21 cellular contexts compared by ENCODE assay signal in genomic region chr1:204262506-204263239, GRCh38. TPM values are rescaled to one million over a fixed set of nuclear protein-coding genes. Genes with fewer than 3 reads are reported as not detected.
A peak's percentile ranks its signal among the peaks of the same experiment; 100 is the strongest.
DNase-seq lines count a peak whose midpoint lies in the region; ATAC-seq and TF ChIP-seq lines count a peak whose summit lies in the region.
"Had no signal": no experiment of that assay in that cellular context is flagged by ENCODE, and none has a peak within 500 bp of the region (broad histone marks: within the 10 kb centered on the region; RNA-seq: fewer than 3 reads in every experiment).

No MANE protein-coding gene starts in this region.

- H3K9me3 Mint-ChIP-seq in neural progenitor cell: no peaks in the 10 kb centered on the region
- H3K9me3 Mint-ChIP-seq: activated naive CD8-positive, alpha-beta T cell treated with anti-CD3 and anti-CD28 coated beads for 36 hours; activated T-helper 2 cell treated with anti-CD3 and anti-CD28 coated beads, Interferon-gamma antibody, Interleukin-2, Interleukin-4, amounts not matched to agents 10 μg/mL and 5 μg/mL and 100 μg/mL, durations not matched to agents 14 hours and 24 hours and 36 hours; H9 had no signal

- H3K79me2 ChIP-seq in neural progenitor cell (ENCODE audit: low read depth): no peaks in the 10 kb centered on the region

- no peaks in the 10 kb centered on the region for H4K20me1 ChIP-seq in BLaER1 treated with 17β-estradiol and CSF1 and Interleukin-3, amounts not matched to agents 10 nM and 100 nM
- H4K20me1 ChIP-seq in neural progenitor cell (ENCODE audit: low read depth): no peaks in the 10 kb centered on the region

- no peaks in the 10 kb centered on the region for H3F3A ChIP-seq in neural progenitor cell (ENCODE audit: low read depth)

- 77 to 84% methylated on average over 4 to 12 of the region's 12 CpGs for WGBS in transverse colon (ENCODE audit: low coverage in 1 of 2), 2 donors

- H3K36me3 Mint-ChIP-seq in neural progenitor cell: peaks cover 36% of the 10 kb centered on the region
- H3K36me3 Mint-ChIP-seq: activated naive CD8-positive, alpha-beta T cell treated with anti-CD3 and anti-CD28 coated beads for 36 hours had no signal

- ATAC-seq in HG03159 (IDR thresholded peaks at IDR 0.05; ENCODE audit: unreplicated experiment) (no peak), GM18873 (IDR thresholded peaks at IDR 0.05; ENCODE audit: low FRiP score, unreplicated experiment) (no peak)

- peak overlapping the region; percentile 24 to 85 (median 75); a peak in 19 of 22 replicates for H3K4me2 ChIP-seq in BLaER1 treated with 17β-estradiol and CSF1 and Interleukin-3, amounts not matched to agents 10 nM and 100 nM
- H3K4me2 ChIP-seq in neural progenitor cell: no peak overlapping the region

- H3K4me1 Mint-ChIP-seq in neural progenitor cell: peaks cover 47% of the 10 kb centered on the region
- H3K4me1 Mint-ChIP-seq: activated naive CD8-positive, alpha-beta T cell treated with anti-CD3 and anti-CD28 coated beads for 36 hours had no signal

- intact Hi-C loops in transverse colon (cut with DNase I; ENCODE audit: low total_unique reads): no loop called here

- peak; percentile 28 for DNase-seq in NCI-H526 treated with DMSO at 0.1 percent for 48 hours (lab: John Stamatoyannopoulos, UW)
- peak; percentile 24 for DNase-seq in foreskin melanocyte
- DNase-seq in neural progenitor cell (ENCODE audit: low spot score): no peak
- DNase-seq in transverse colon: no peak
- DNase-seq in NCI-H510A treated with DMSO at 0.1 percent for 48 hours (lab: John Stamatoyannopoulos, UW): no peak
- DNase-seq: activated CD4-positive, alpha-beta T cell treated with anti-CD3 and anti-CD28 coated beads, Interleukin-2, amount 50 U/mL, for 4 hours; activated CD8-positive, alpha-beta memory T cell treated with anti-CD3 and anti-CD28 coated beads, Interleukin-2, amount 50 U/mL, for 48 hours; activated naive CD8-positive, alpha-beta T cell treated with anti-CD3 and anti-CD28 coated beads for 36 hours; H9; NCI-H1092 treated with DMSO at 0.1 percent for 48 hours; NCI-H2081; T-helper 2 cell; WERI-Rb-1 had no signal

- in situ Hi-C loops in transverse colon (cut with MboI; ENCODE audit: low pct_ligation_motif_present in 1 of 4, low pct_unique_long_range_greater_than_20kb in 1 of 4, low sequenced_read_pairs in 3 of 4): loop anchor here in 1 of 4 donors (25.0 kb wide), 1 partner anchor 100 kb away; the partner anchor contains the start of gene PLEKHA6

- peak overlapping the region in 3 of 11 experiments; percentile 7 to 23 (median 11); a peak in 4 of 22 replicates for H3K9ac ChIP-seq in BLaER1 treated with 17β-estradiol and CSF1 and Interleukin-3, amounts not matched to agents 10 nM and 100 nM
- no peak overlapping the region for H3K9ac ChIP-seq in neural progenitor cell

- no peak for TF ChIP-seq EP300 in transverse colon (IDR thresholded peaks at IDR 0.05; ENCODE audit: low read depth)

- H2AFZ ChIP-seq in neural progenitor cell (replicated peaks): no peak overlapping the region

- no peaks in the 10 kb centered on the region for H3K9me3 ChIP-seq in BLaER1 treated with 17β-estradiol and CSF1 and Interleukin-3, amounts not matched to agents 10 nM and 100 nM (replicated peaks in 1 of 11)
- H3K9me3 ChIP-seq in neural progenitor cell (ENCODE audit: low read depth) (no peaks in the 10 kb centered on the region), transverse colon (no peaks in the 10 kb centered on the region)
- H3K9me3 ChIP-seq: vagina had no signal

- H3K27me3 ChIP-seq in BLaER1 treated with 17β-estradiol and CSF1 and Interleukin-3, amounts not matched to agents 10 nM and 100 nM: no peaks in the 10 kb centered on the region
- no peaks in the 10 kb centered on the region for H3K27me3 ChIP-seq in neural progenitor cell
- no peaks in the 10 kb centered on the region for H3K27me3 ChIP-seq in transverse colon
- H3K27me3 ChIP-seq: vagina had no signal

- H3K27ac Mint-ChIP-seq in neural progenitor cell: peak overlapping the region; percentile 46
- H3K27ac Mint-ChIP-seq: activated naive CD8-positive, alpha-beta T cell treated with anti-CD3 and anti-CD28 coated beads for 36 hours; activated T-helper 2 cell treated with anti-CD3 and anti-CD28 coated beads, Interferon-gamma antibody, Interleukin-2, Interleukin-4, amounts not matched to agents 10 μg/mL and 5 μg/mL and 100 μg/mL, durations not matched to agents 14 hours and 24 hours and 36 hours had no signal

- no peak overlapping the region for H3K4me3 ChIP-seq in BLaER1 treated with 17β-estradiol and CSF1 and Interleukin-3, amounts not matched to agents 10 nM and 100 nM
- H3K4me3 ChIP-seq in neural progenitor cell: no peak overlapping the region
- no peak overlapping the region for H3K4me3 ChIP-seq in transverse colon
- H3K4me3 ChIP-seq: vagina had no signal

- peaks cover 13 to 69% (median 60%) of the 10 kb centered on the region in 10 experiments for H3K4me1 ChIP-seq in BLaER1 treated with 17β-estradiol and CSF1 and Interleukin-3, amounts not matched to agents 10 nM and 100 nM
- H3K4me1 ChIP-seq in neural progenitor cell (peaks cover 10% of the 10 kb centered on the region), transverse colon (peaks cover 13 to 21% (median 17%) of the 10 kb centered on the region in 4 donors)
- H3K4me1 ChIP-seq: vagina had no signal

- H3K27ac ChIP-seq in BLaER1 treated with 17β-estradiol and CSF1 and Interleukin-3, amounts not matched to agents 10 nM and 100 nM: peak overlapping the region in 1 of 11 experiments; percentile 25; a peak in 1 of 22 replicates
- no peak overlapping the region for H3K27ac ChIP-seq in neural progenitor cell
- no peak overlapping the region for H3K27ac ChIP-seq in transverse colon
- H3K27ac ChIP-seq: C4-2B, vagina, WERI-Rb-1 had no signal

- no peak for TF ChIP-seq POLR2A in transverse colon (IDR thresholded peaks at IDR 0.05)

- peak overlapping the region; percentile 13 for H3K4me3 Mint-ChIP-seq in neural progenitor cell
- H3K4me3 Mint-ChIP-seq: activated naive CD8-positive, alpha-beta T cell treated with anti-CD3 and anti-CD28 coated beads for 36 hours; H9 had no signal

- peaks cover 3% of the 10 kb centered on the region for H3K27me3 Mint-ChIP-seq in neural progenitor cell (ENCODE audit: insufficient read depth, low read depth)
- H3K27me3 Mint-ChIP-seq: activated naive CD8-positive, alpha-beta T cell treated with anti-CD3 and anti-CD28 coated beads for 36 hours had no signal

- TF ChIP-seq CTCF in neural progenitor cell (IDR thresholded peaks at IDR 0.05): no peak
- no peak for TF ChIP-seq CTCF in transverse colon (IDR thresholded peaks at IDR 0.05)

- H3K36me3 ChIP-seq in BLaER1 treated with 17β-estradiol and CSF1 and Interleukin-3, amounts not matched to agents 10 nM and 100 nM: no peaks in the 10 kb centered on the region
- H3K36me3 ChIP-seq in neural progenitor cell: no peaks in the 10 kb centered on the region
- H3K36me3 ChIP-seq in transverse colon: peaks cover 0 to 21% (median 0%) of the 10 kb centered on the region in 4 donors
- H3K36me3 ChIP-seq: vagina had no signal

RNA-seq across cellular contexts. Expression of gene GOLT1A, which starts 48.9 kb away (rescaled TPM):
- 1.2 TPM in 1 of 2 replicates, not detected in the other for total RNA-seq in neural progenitor cell (ENCODE audit: low replicate concordance)
- 10 to 100 TPM in 1 of 4 donors, 1 to 10 TPM in 1, not detected in 2; 9.7 to 13.8 TPM for total RNA-seq in transverse colon
- total RNA-seq: mononuclear cell, NCI-H460, vagina had no signal

Comparison
In these comparisons a context has a peak if more than half of its experiments do, and no peak if none do; other contexts are left out.
1. DNase-seq: peak in NCI-H526 treated with DMSO at 0.1 percent for 48 hours (single experiment) and foreskin melanocyte (single experiment); none in neural progenitor cell (single experiment), transverse colon (single experiment) and NCI-H510A treated with DMSO at 0.1 percent for 48 hours (single experiment).